Comparison of ENCODE assay signal across 12 cellular contexts in genomic region chr6:89596484-89596883, GRCh38. TPM values are rescaled to one million over a fixed set of nuclear protein-coding genes. Genes with fewer than 3 reads are reported as not detected.
DNase-seq lines count a peak whose midpoint lies in the region; ATAC-seq and TF ChIP-seq lines count a peak whose summit lies in the region.
"Had no signal": no experiment of that assay in that cellular context is flagged by ENCODE, and none has a peak within 500 bp of the region (broad histone marks: within the 10 kb centered on the region; RNA-seq: fewer than 3 reads in every experiment).

No MANE protein-coding gene starts in this region.

- peak overlapping the region; percentile 94 for H3K27ac Mint-ChIP-seq in activated naive CD4-positive, alpha-beta T cell treated with anti-CD3 and anti-CD28 coated beads, Interleukin-2, amount 10 ng/mL, durations not matched to agents 7 days and 5 days
- H3K27ac Mint-ChIP-seq in activated T-helper 17 cell treated with anti-CD3 and anti-CD28 coated beads, Interleukin-2, amount 50 U/mL, for 72 hours = peak overlapping the region; percentile 95
- peak overlapping the region in 1 of 2 donors; percentile 91 for H3K27ac Mint-ChIP-seq in stimulated activated naive CD8-positive, alpha-beta T cell treated with anti-CD3 and anti-CD28 coated beads, Interleukin-15, amount 100 ng/mL, for 72 hours
- H3K27ac Mint-ChIP-seq: H9 had no signal

- in situ Hi-C loops in mammary epithelial cell (cut with MboI; ENCODE audit: low sequenced_read_pairs in 2 of 2) = no loop called here

- H3K27me3 ChIP-seq in Loucy (ENCODE audit: insufficient read depth, low read length, poor library complexity, severe bottlenecking) (no peaks in the 10 kb centered on the region), mammary epithelial cell (ENCODE audit: insufficient read depth, low read length) (no peaks in the 10 kb centered on the region)
- H3K27me3 ChIP-seq: SJSA1 had no signal

- POLR2A ChIA-PET in HEK293T (lab: Yijun Ruan, JAX) = no interaction called here

- intact Hi-C loops in mammary epithelial cell (cut with micrococcal nuclease) = loop anchor here (5.0 kb wide), 1 partner anchor 224 kb away; no protein-coding TSS in a partner anchor

- no peak overlapping the region for H3K27ac ChIP-seq in mammary epithelial cell (ENCODE audit: insufficient read depth, low read depth, low read length)
- H3K27ac ChIP-seq: parathyroid adenoma, SJSA1 had no signal

- no peak overlapping the region for H3K4me3 Mint-ChIP-seq in activated naive CD4-positive, alpha-beta T cell treated with anti-CD3 and anti-CD28 coated beads, Interleukin-2, amount 10 ng/mL, durations not matched to agents 7 days and 5 days
- peak overlapping the region; percentile 49 for H3K4me3 Mint-ChIP-seq in activated T-helper 17 cell treated with anti-CD3 and anti-CD28 coated beads, Interleukin-2, amount 50 U/mL, for 72 hours
- H3K4me3 Mint-ChIP-seq in stimulated activated naive CD8-positive, alpha-beta T cell treated with anti-CD3 and anti-CD28 coated beads, Interleukin-15, amount 100 ng/mL, for 72 hours = peak overlapping the region; percentile 11 to 57
- H3K4me3 Mint-ChIP-seq: H9 had no signal

- no peak for DNase-seq in activated naive CD4-positive, alpha-beta T cell treated with anti-CD3 and anti-CD28 coated beads, Interleukin-2, amount 10 ng/mL, durations not matched to agents 7 days and 5 days
- no peak for DNase-seq in activated naive CD4-positive, alpha-beta T cell (lab: John Stamatoyannopoulos, UW)
- no peak for DNase-seq in stimulated activated naive CD8-positive, alpha-beta T cell treated with anti-CD3 and anti-CD28 coated beads, Interleukin-15, amount 100 ng/mL, for 72 hours
- no peak for DNase-seq in HEK293T (ENCODE audit: extremely low spot score)
- no peak for DNase-seq in mammary epithelial cell
- DNase-seq: activated T-cell treated with anti-CD3 and anti-CD28 coated beads, Interleukin-2, amount 50 U/mL, for 48 hours; H9 had no signal

- H3K9ac ChIP-seq in Loucy (ENCODE audit: low read depth, low read length, poor library complexity, severe bottlenecking) (no peak overlapping the region), mammary epithelial cell (ENCODE audit: insufficient read depth, low read length) (no peak overlapping the region)
- H3K9ac ChIP-seq: parathyroid adenoma had no signal

- CTCF ChIA-PET in activated naive CD4-positive, alpha-beta T cell treated with anti-CD3 and anti-CD28 coated beads, Interleukin-2, amount 10 ng/mL, durations not matched to agents 7 days and 5 days (lab: Charles Lee) = interaction anchor here (1.0 to 1.4 kb wide), 3 partner anchors 128 to 228 kb away, joined by 3 to 4 read pairs (median 3); partner anchors contain the start of gene ANKRD6
- CTCF ChIA-PET in HEK293T (lab: Yijun Ruan, JAX) (interaction anchor here (1.5 kb wide), 1 partner anchor 13 kb away, joined by 3 read pairs; no protein-coding TSS in a partner anchor), mammary epithelial cell (lab: Charles Lee; ENCODE audit: low non-redundant PET) (no interaction called here)

- peak overlapping the region; percentile 10 for H3K4me2 ChIP-seq in Loucy (ENCODE audit: low read depth, low read length, poor library complexity, severe bottlenecking)
- H3K4me2 ChIP-seq in mammary epithelial cell (ENCODE audit: insufficient read depth, low read depth, low read length) = no peak overlapping the region

- 50% methylated on average over 1 of the region's 1 CpG for WGBS in mammary epithelial cell (ENCODE audit: low coverage, missing lambda C conversion rate)

- H3K4me3 ChIP-seq in Loucy (ENCODE audit: low read length, poor library complexity, severe bottlenecking) (no peak overlapping the region), mammary epithelial cell (replicated peaks in 1 of 3; ENCODE audit: insufficient read depth in 1 of 3, low read depth in 2 of 3, low read length in 3 of 3) (no peak overlapping the region)
- H3K4me3 ChIP-seq: SJSA1 had no signal

- H3K4me1 ChIP-seq in Loucy (ENCODE audit: insufficient read depth, low read length, poor library complexity, severe bottlenecking) (peaks cover 18% of the 10 kb centered on the region), mammary epithelial cell (ENCODE audit: insufficient read depth, low read length) (no peaks in the 10 kb centered on the region)
- H3K4me1 ChIP-seq: parathyroid adenoma, SJSA1 had no signal

- no peaks in the 10 kb centered on the region for H3K9me2 ChIP-seq in Loucy (replicated peaks; ENCODE audit: low read depth, low read length)

- BruUV-seq in mammary epithelial cell (replicated peaks; lab: Mats Ljungman, UMichigan) = no TSS peak

- TF ChIP-seq CTCF in Loucy (conservative IDR thresholded peaks at IDR 0.05; ENCODE audit: low read length) (no peak), mammary epithelial cell (conservative IDR thresholded peaks at IDR 0.05 in 1 of 2, IDR thresholded peaks at IDR 0.05 in 1 of 2; ENCODE audit: extremely low read depth in 1 of 2, insufficient read depth in 1 of 2, low read depth in 1 of 2, low read length in 2 of 2) (no peak)

- H3K9me3 ChIP-seq in Loucy (ENCODE audit: insufficient read depth, low read depth, low read length) (no peaks in the 10 kb centered on the region), mammary epithelial cell (replicated peaks; ENCODE audit: insufficient read depth, low read length) (no peaks in the 10 kb centered on the region)
- H3K9me3 ChIP-seq: SJSA1 had no signal

- peaks cover 10% of the 10 kb centered on the region; the same call in 1 of the 2 replicates for H3F3A ChIP-seq in Loucy (ENCODE audit: low read depth)

- dilution Hi-C loops in mammary epithelial cell (cut with HindIII; ENCODE audit: low sequenced_read_pairs) = no loop called here

- peak; percentile 63 for ATAC-seq in activated T-helper 17 cell treated with anti-CD3 and anti-CD28 coated beads, Interleukin-2, amount 50 U/mL, for 72 hours (replicated peaks)
- ATAC-seq in stimulated activated naive CD8-positive, alpha-beta T cell treated with anti-CD3 and anti-CD28 coated beads, Interleukin-15, amount 100 ng/mL, for 72 hours = peak; percentile 69
- ATAC-seq in GM19035 (IDR thresholded peaks at IDR 0.05; ENCODE audit: unreplicated experiment) = no peak

- peaks cover 23% of the 10 kb centered on the region for H3K9me3 Mint-ChIP-seq in activated naive CD4-positive, alpha-beta T cell treated with anti-CD3 and anti-CD28 coated beads, Interleukin-2, amount 10 ng/mL, durations not matched to agents 7 days and 5 days
- peaks cover 10% of the 10 kb centered on the region for H3K9me3 Mint-ChIP-seq in activated T-helper 17 cell treated with anti-CD3 and anti-CD28 coated beads, Interleukin-2, amount 50 U/mL, for 72 hours
- H3K9me3 Mint-ChIP-seq in stimulated activated naive CD8-positive, alpha-beta T cell treated with anti-CD3 and anti-CD28 coated beads, Interleukin-15, amount 100 ng/mL, for 72 hours = peaks cover 0 to 21% of the 10 kb centered on the region in 2 donors
- H3K9me3 Mint-ChIP-seq: H9 had no signal

- no peaks in the 10 kb centered on the region for H4K20me1 ChIP-seq in Loucy (ENCODE audit: insufficient read depth, low read length, poor library complexity, severe bottlenecking)
- H4K20me1 ChIP-seq in mammary epithelial cell (ENCODE audit: insufficient read depth, low read length) = peaks cover 2% of the 10 kb centered on the region

- H2AFZ ChIP-seq in Loucy (ENCODE audit: low read length) (peak overlapping the region; percentile 56; the same call in 1 of the 2 replicates), mammary epithelial cell (ENCODE audit: low read depth, low read length) (no peak overlapping the region)
- H2AFZ ChIP-seq: parathyroid adenoma had no signal

- H3K36me3 ChIP-seq in Loucy (ENCODE audit: insufficient read depth, low read length) (no peaks in the 10 kb centered on the region), mammary epithelial cell (ENCODE audit: insufficient read depth, low read length) (no peaks in the 10 kb centered on the region)
- H3K36me3 ChIP-seq: SJSA1 had no signal

- H3K79me2 ChIP-seq in Loucy (ENCODE audit: insufficient read depth, low read length) = no peaks in the 10 kb centered on the region
- H3K79me2 ChIP-seq in mammary epithelial cell (ENCODE audit: insufficient read depth, low read length) = no peaks in the 10 kb centered on the region
- H3K79me2 ChIP-seq: parathyroid adenoma had no signal

- no peaks in the 10 kb centered on the region for H3K27me3 Mint-ChIP-seq in activated naive CD4-positive, alpha-beta T cell treated with anti-CD3 and anti-CD28 coated beads, Interleukin-2, amount 10 ng/mL, durations not matched to agents 7 days and 5 days
- no peaks in the 10 kb centered on the region for H3K27me3 Mint-ChIP-seq in activated T-helper 17 cell treated with anti-CD3 and anti-CD28 coated beads, Interleukin-2, amount 50 U/mL, for 72 hours
- H3K27me3 Mint-ChIP-seq in stimulated activated naive CD8-positive, alpha-beta T cell treated with anti-CD3 and anti-CD28 coated beads, Interleukin-15, amount 100 ng/mL, for 72 hours = no peaks in the 10 kb centered on the region

- peaks cover 57% of the 10 kb centered on the region for H3K4me1 Mint-ChIP-seq in activated naive CD4-positive, alpha-beta T cell treated with anti-CD3 and anti-CD28 coated beads, Interleukin-2, amount 10 ng/mL, durations not matched to agents 7 days and 5 days
- peaks cover 16% of the 10 kb centered on the region for H3K4me1 Mint-ChIP-seq in activated T-helper 17 cell treated with anti-CD3 and anti-CD28 coated beads, Interleukin-2, amount 50 U/mL, for 72 hours
- peaks cover 34% of the 10 kb centered on the region for H3K4me1 Mint-ChIP-seq in stimulated activated naive CD8-positive, alpha-beta T cell treated with anti-CD3 and anti-CD28 coated beads, Interleukin-15, amount 100 ng/mL, for 72 hours

- peaks cover 31% of the 10 kb centered on the region for H3K36me3 Mint-ChIP-seq in activated naive CD4-positive, alpha-beta T cell treated with anti-CD3 and anti-CD28 coated beads, Interleukin-2, amount 10 ng/mL, durations not matched to agents 7 days and 5 days
- no peaks in the 10 kb centered on the region for H3K36me3 Mint-ChIP-seq in activated T-helper 17 cell treated with anti-CD3 and anti-CD28 coated beads, Interleukin-2, amount 50 U/mL, for 72 hours (ENCODE audit: low read depth)

TF ChIP-seq in HEK293T, 16 proteins besides CTCF, POLR2A, EP300 and RAD21:
- TF ChIP-seq NFRKB (IDR thresholded peaks at IDR 0.05) (no peak), HDGF (IDR thresholded peaks at IDR 0.05; ENCODE audit: borderline replicate concordance) (no peak), ELF4 (IDR thresholded peaks at IDR 0.05) (no peak), SUZ12 (IDR thresholded peaks at IDR 0.05) (no peak)

RNA-seq across cellular contexts. Expression of gene LYRM2, which starts 42.1 kb away (rescaled TPM):
- total RNA-seq in activated T-helper 17 cell treated with anti-CD3 and anti-CD28 coated beads, Interleukin-2, amount 50 U/mL, for 72 hours = 10 to 100 TPM; 22.5 to 30.7 TPM
- 10 to 100 TPM; 20.5 to 34.1 TPM for total RNA-seq in mammary epithelial cell
- polyA plus RNA-seq in mammary epithelial cell = 28.8 TPM
- 2.4 TPM for polyA minus RNA-seq in mammary epithelial cell
